In genomic region chr2:10530607-10531239, GRCh38 we compare ENCODE assay signal across 20 cellular contexts.
DNase-seq lines count a peak whose midpoint lies in the region; ATAC-seq lines count a peak whose summit lies in the region.
"Had no signal": no experiment of that assay in that cellular context is flagged by ENCODE, and none has a peak within 500 bp of the region (broad histone marks: within the 10 kb centered on the region; RNA-seq: fewer than 3 reads in every experiment).

No MANE protein-coding gene starts in this region.

- H3K4me1 ChIP-seq in GM23248 (ENCODE audit: insufficient read depth): peaks cover 11% of the 10 kb centered on the region; the same call in 1 of the 2 replicates

- no peaks in the 10 kb centered on the region for H3F3A ChIP-seq in GM23248 (ENCODE audit: insufficient read depth)

- H4K20me1 ChIP-seq in GM23248 (ENCODE audit: insufficient read depth): no peaks in the 10 kb centered on the region

- H3K27ac ChIP-seq in GM23248 (no peak overlapping the region), caudate nucleus (ENCODE audit: low read depth, low read length) (no peak overlapping the region)
- H3K27ac ChIP-seq: HL-60 had no signal

- H3K9me3 ChIP-seq in GM23248 (ENCODE audit: low read depth): no peaks in the 10 kb centered on the region

- in situ Hi-C loops in GM23248 (cut with MboI): no loop called here

- H2AFZ ChIP-seq in GM23248: no peak overlapping the region

- WGBS in GM23248 (ENCODE audit: low coverage in 1 of 2, low lambda C conversion rate in 2 of 2, missing lambda C conversion rate in 2 of 2), 2 experiments: 84% methylated on average over 9 of the region's 9 CpGs

- H3K4me2 ChIP-seq in GM23248 (ENCODE audit: unreplicated experiment): no peak overlapping the region

- no peaks in the 10 kb centered on the region for H3K9me2 ChIP-seq in GM23248 (ENCODE audit: insufficient read depth)

- no peaks in the 10 kb centered on the region for H3K79me2 ChIP-seq in GM23248 (ENCODE audit: insufficient read depth)

- H3K9ac ChIP-seq in GM23248: no peak overlapping the region

- peak; percentile 34 for DNase-seq in activated effector memory CD4-positive, alpha-beta T cell treated with anti-CD3 and anti-CD28 coated beads, Interleukin-2, amount 50 U/mL, for 16 hours
- DNase-seq in activated effector memory CD4-positive, alpha-beta T cell treated with Interleukin-2 at 50 U/mL for 16 hours: no peak
- DNase-seq in GM23248 (peak; percentile 26), amniotic epithelial cell (ENCODE audit: low read depth) (peak; percentile 27), posterior vena cava (ENCODE audit: low spot score) (peak; percentile 20), caudate nucleus (lab: John Stamatoyannopoulos, UW) (no peak)
- DNase-seq: AML-193; CD4-positive, CD25-positive, alpha-beta regulatory T cell; GDM1; HFFc6; KG1; NCI-H1092 treated with DMSO at 0.1 percent for 48 hours; NCI-H1694; NCI-H2107; NCI-H345; NCI-H69; PC-3; Right ventricle myocardium superior had no signal

- H3K27me3 ChIP-seq in GM23248 (replicated peaks; ENCODE audit: insufficient read depth): no peaks in the 10 kb centered on the region

- intact Hi-C loops in posterior vena cava (cut with DNase I): no loop called here

- H3K36me3 ChIP-seq in GM23248 (ENCODE audit: low read depth): no peaks in the 10 kb centered on the region

- ATAC-seq in GM21576 (IDR thresholded peaks at IDR 0.05; ENCODE audit: unreplicated experiment): no peak
- ATAC-seq: PC-3 had no signal

- no peak overlapping the region for H3K4me3 ChIP-seq in GM23248

Comparison
In these comparisons a context has a peak if more than half of its experiments do, and no peak if none do; other contexts are left out.
1. DNase-seq: peak in activated effector memory CD4-positive, alpha-beta T cell treated with anti-CD3 and anti-CD28 coated beads, Interleukin-2, amount 50 U/mL, for 16 hours (single experiment), GM23248 (single experiment), amniotic epithelial cell (single experiment) and posterior vena cava (single experiment); none in activated effector memory CD4-positive, alpha-beta T cell treated with Interleukin-2 at 50 U/mL for 16 hours (single experiment) and caudate nucleus (0 of 61).